Comparison of ENCODE assay signal across 1 cellular context in genomic region chr6:3258720-3259490, GRCh38.
TF ChIP-seq lines count a peak whose summit lies in the region.

A gene with protein sequence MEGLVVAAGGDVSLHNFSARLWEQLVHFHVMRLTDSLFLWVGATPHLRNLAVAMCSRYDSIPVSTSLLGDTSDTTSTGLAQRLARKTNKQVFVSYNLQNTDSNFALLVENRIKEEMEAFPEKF (plus strand): TSS chr6:3258947. CDS start chr6:3259023, 76 bp downstream.

TF ChIP-seq in HepG2, 621 proteins besides CTCF, POLR2A, EP300 and RAD21 (continued from another document):
- TF ChIP-seq, protein P1, sequence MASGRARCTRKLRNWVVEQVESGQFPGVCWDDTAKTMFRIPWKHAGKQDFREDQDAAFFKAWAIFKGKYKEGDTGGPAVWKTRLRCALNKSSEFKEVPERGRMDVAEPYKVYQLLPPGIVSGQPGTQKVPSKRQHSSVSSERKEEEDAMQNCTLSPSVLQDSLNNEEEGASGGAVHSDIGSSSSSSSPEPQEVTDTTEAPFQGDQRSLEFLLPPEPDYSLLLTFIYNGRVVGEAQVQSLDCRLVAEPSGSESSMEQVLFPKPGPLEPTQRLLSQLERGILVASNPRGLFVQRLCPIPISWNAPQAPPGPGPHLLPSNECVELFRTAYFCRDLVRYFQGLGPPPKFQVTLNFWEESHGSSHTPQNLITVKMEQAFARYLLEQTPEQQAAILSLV (CRISPR knock-in tag; IDR thresholded peaks at IDR 0.05; ENCODE audit: borderline replicate concordance), result peak; percentile 90
- peak; percentile 63; the same call in 1 of the 2 replicates for TF ChIP-seq MIER2 (CRISPR knock-in tag; IDR thresholded peaks at IDR 0.05)
- no peak for TF ChIP-seq SP140L (CRISPR knock-in tag; IDR thresholded peaks at IDR 0.05; ENCODE audit: borderline replicate concordance)
- peak; percentile 69; the same call in 1 of the 2 replicates for TF ChIP-seq ZNF225 (CRISPR knock-in tag; IDR thresholded peaks at IDR 0.05)
- peak; percentile 93 for TF ChIP-seq SALL2 (CRISPR knock-in tag; IDR thresholded peaks at IDR 0.05)
- peak; percentile 51 for TF ChIP-seq RARA (CRISPR knock-in tag; IDR thresholded peaks at IDR 0.05)
- TF ChIP-seq MAFG (CRISPR knock-in tag; IDR thresholded peaks at IDR 0.05), result no peak
- TF ChIP-seq ZNF773 (CRISPR knock-in tag; IDR thresholded peaks at IDR 0.05; ENCODE audit: borderline replicate concordance), result 0 out of 2 replicates have a peak, but pooled peaks have one; percentile 93
- peak; percentile 82; the same call in 1 of the 2 replicates for TF ChIP-seq ZSCAN29 (CRISPR knock-in tag; conservative IDR thresholded peaks at IDR 0.05)
- peak; percentile 91 for TF ChIP-seq ARID2 (CRISPR knock-in tag; IDR thresholded peaks at IDR 0.05; ENCODE audit: borderline replicate concordance)
- TF ChIP-seq ZNF282 (IDR thresholded peaks at IDR 0.05; ENCODE audit: partially characterized antibody), result no peak
- TF ChIP-seq SMARCE1 (IDR thresholded peaks at IDR 0.05; ENCODE audit: borderline replicate concordance), result no peak
- peak; percentile 85 for TF ChIP-seq POLR2AphosphoS5 (IDR thresholded peaks at IDR 0.05; ENCODE audit: low read depth, low read length)
- peak; percentile 85; the same call in 1 of the 2 replicates for TF ChIP-seq ZNF747 (CRISPR knock-in tag; IDR thresholded peaks at IDR 0.05; ENCODE audit: borderline replicate concordance)
- TF ChIP-seq GTF2F1 (IDR thresholded peaks at IDR 0.05; ENCODE audit: low read length), result 0 out of 2 replicates have a peak, but pooled peaks have one; percentile 3
- no peak for TF ChIP-seq NBN (conservative IDR thresholded peaks at IDR 0.05)
- peak; percentile 78; the same call in 1 of the 2 replicates for TF ChIP-seq ZNF614 (CRISPR knock-in tag; IDR thresholded peaks at IDR 0.05; ENCODE audit: borderline replicate concordance)
- peak; percentile 79; the same call in 1 of the 2 replicates for TF ChIP-seq HOXA9 (CRISPR knock-in tag; IDR thresholded peaks at IDR 0.05; ENCODE audit: borderline replicate concordance)
- TF ChIP-seq, protein P2, sequence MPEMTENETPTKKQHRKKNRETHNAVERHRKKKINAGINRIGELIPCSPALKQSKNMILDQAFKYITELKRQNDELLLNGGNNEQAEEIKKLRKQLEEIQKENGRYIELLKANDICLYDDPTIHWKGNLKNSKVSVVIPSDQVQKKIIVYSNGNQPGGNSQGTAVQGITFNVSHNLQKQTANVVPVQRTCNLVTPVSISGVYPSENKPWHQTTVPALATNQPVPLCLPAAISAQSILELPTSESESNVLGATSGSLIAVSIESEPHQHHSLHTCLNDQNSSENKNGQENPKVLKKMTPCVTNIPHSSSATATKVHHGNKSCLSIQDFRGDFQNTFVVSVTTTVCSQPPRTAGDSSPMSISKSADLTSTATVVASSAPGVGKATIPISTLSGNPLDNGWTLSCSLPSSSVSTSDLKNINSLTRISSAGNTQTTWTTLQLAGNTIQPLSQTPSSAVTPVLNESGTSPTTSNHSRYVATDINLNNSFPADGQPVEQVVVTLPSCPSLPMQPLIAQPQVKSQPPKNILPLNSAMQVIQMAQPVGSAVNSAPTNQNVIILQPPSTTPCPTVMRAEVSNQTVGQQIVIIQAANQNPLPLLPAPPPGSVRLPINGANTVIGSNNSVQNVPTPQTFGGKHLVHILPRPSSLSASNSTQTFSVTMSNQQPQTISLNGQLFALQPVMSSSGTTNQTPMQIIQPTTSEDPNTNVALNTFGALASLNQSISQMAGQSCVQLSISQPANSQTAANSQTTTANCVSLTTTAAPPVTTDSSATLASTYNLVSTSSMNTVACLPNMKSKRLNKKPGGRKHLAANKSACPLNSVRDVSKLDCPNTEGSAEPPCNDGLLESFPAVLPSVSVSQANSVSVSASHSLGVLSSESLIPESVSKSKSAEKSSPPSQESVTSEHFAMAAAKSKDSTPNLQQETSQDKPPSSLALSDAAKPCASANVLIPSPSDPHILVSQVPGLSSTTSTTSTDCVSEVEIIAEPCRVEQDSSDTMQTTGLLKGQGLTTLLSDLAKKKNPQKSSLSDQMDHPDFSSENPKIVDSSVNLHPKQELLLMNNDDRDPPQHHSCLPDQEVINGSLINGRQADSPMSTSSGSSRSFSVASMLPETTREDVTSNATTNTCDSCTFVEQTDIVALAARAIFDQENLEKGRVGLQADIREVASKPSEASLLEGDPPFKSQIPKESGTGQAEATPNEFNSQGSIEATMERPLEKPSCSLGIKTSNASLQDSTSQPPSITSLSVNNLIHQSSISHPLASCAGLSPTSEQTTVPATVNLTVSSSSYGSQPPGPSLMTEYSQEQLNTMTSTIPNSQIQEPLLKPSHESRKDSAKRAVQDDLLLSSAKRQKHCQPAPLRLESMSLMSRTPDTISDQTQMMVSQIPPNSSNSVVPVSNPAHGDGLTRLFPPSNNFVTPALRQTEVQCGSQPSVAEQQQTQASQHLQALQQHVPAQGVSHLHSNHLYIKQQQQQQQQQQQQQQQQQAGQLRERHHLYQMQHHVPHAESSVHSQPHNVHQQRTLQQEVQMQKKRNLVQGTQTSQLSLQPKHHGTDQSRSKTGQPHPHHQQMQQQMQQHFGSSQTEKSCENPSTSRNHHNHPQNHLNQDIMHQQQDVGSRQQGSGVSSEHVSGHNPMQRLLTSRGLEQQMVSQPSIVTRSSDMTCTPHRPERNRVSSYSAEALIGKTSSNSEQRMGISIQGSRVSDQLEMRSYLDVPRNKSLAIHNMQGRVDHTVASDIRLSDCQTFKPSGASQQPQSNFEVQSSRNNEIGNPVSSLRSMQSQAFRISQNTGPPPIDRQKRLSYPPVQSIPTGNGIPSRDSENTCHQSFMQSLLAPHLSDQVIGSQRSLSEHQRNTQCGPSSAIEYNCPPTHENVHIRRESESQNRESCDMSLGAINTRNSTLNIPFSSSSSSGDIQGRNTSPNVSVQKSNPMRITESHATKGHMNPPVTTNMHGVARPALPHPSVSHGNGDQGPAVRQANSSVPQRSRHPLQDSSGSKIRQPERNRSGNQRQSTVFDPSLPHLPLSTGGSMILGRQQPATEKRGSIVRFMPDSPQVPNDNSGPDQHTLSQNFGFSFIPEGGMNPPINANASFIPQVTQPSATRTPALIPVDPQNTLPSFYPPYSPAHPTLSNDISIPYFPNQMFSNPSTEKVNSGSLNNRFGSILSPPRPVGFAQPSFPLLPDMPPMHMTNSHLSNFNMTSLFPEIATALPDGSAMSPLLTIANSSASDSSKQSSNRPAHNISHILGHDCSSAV (CRISPR knock-in tag; IDR thresholded peaks at IDR 0.05; ENCODE audit: borderline replicate concordance), result no peak
- peak; percentile 50; the same call in 1 of the 2 replicates for TF ChIP-seq SP1 (IDR thresholded peaks at IDR 0.05)
- TF ChIP-seq SP1 (CRISPR knock-in tag; IDR thresholded peaks at IDR 0.05), result peak; percentile 97
- TF ChIP-seq ZNF235 (CRISPR knock-in tag; IDR thresholded peaks at IDR 0.05; ENCODE audit: borderline replicate concordance), result peak; percentile 97; the same call in 1 of the 2 replicates
- TF ChIP-seq ZMYM2 (CRISPR knock-in tag; IDR thresholded peaks at IDR 0.05), result 0 out of 2 replicates have a peak, but pooled peaks have one; percentile 59
- TF ChIP-seq HHEX (CRISPR knock-in tag; IDR thresholded peaks at IDR 0.05), result no peak
- TF ChIP-seq ZFP41 (CRISPR knock-in tag; IDR thresholded peaks at IDR 0.05; ENCODE audit: borderline replicate concordance), result no peak
- TF ChIP-seq CBX2 (IDR thresholded peaks at IDR 0.05; ENCODE audit: low read depth, low read length), result no peak
- TF ChIP-seq CBX2 (CRISPR knock-in tag; IDR thresholded peaks at IDR 0.05; ENCODE audit: low read depth), result no peak; the same call in 1 of the 2 replicates
- peak; percentile 97 for TF ChIP-seq KMT2A (CRISPR knock-in tag; IDR thresholded peaks at IDR 0.05)
- no peak for TF ChIP-seq SIN3B (IDR thresholded peaks at IDR 0.05; ENCODE audit: low read length)
- no peak for TF ChIP-seq ZNF33B (CRISPR knock-in tag; IDR thresholded peaks at IDR 0.05)
- peak; percentile 89 for TF ChIP-seq KLF6 (CRISPR knock-in tag; IDR thresholded peaks at IDR 0.05)
- TF ChIP-seq ZNF317 (CRISPR knock-in tag; IDR thresholded peaks at IDR 0.05), result 0 out of 2 replicates have a peak, but pooled peaks have one; percentile 12
- TF ChIP-seq DNMT1 (CRISPR knock-in tag; IDR thresholded peaks at IDR 0.05), result peak; percentile 91; the same call in 1 of the 2 replicates
- peak; percentile 6 for TF ChIP-seq ZNF280B (CRISPR knock-in tag; IDR thresholded peaks at IDR 0.05; ENCODE audit: borderline replicate concordance)
- peak; percentile 83; the same call in 1 of the 2 replicates for TF ChIP-seq ETV5 (CRISPR knock-in tag; IDR thresholded peaks at IDR 0.05; ENCODE audit: borderline replicate concordance)
- no peak for TF ChIP-seq MAFK (conservative IDR thresholded peaks at IDR 0.05 in 1 of 2, IDR thresholded peaks at IDR 0.05 in 1 of 2; ENCODE audit: low read length in 2 of 2)
- peak; percentile 60; the same call in 1 of the 2 replicates for TF ChIP-seq TOE1 (CRISPR knock-in tag; IDR thresholded peaks at IDR 0.05)
- peak; percentile 85; the same call in 1 of the 2 replicates for TF ChIP-seq ZNF484 (CRISPR knock-in tag; IDR thresholded peaks at IDR 0.05; ENCODE audit: borderline replicate concordance, low read depth)
- TF ChIP-seq DPF2 (CRISPR knock-in tag; IDR thresholded peaks at IDR 0.05; ENCODE audit: borderline replicate concordance, low read depth), result peak; percentile 48; the same call in 1 of the 2 replicates
- peak; percentile 84 for TF ChIP-seq ZNF160 (CRISPR knock-in tag; IDR thresholded peaks at IDR 0.05)
- TF ChIP-seq ZNF142 (CRISPR knock-in tag; IDR thresholded peaks at IDR 0.05), result peak; percentile 95
- peak; percentile 86 for TF ChIP-seq ZNF556 (CRISPR knock-in tag; IDR thresholded peaks at IDR 0.05; ENCODE audit: borderline replicate concordance)
- peak; percentile 76; the same call in 1 of the 2 replicates for TF ChIP-seq ZNF446 (CRISPR knock-in tag; IDR thresholded peaks at IDR 0.05)
- TF ChIP-seq RARG (CRISPR knock-in tag; IDR thresholded peaks at IDR 0.05; ENCODE audit: low read depth), result 0 out of 2 replicates have a peak, but pooled peaks have one; percentile 54
- TF ChIP-seq ZNF180 (CRISPR knock-in tag; IDR thresholded peaks at IDR 0.05; ENCODE audit: borderline replicate concordance, low read depth), result no peak; the same call in 1 of the 2 replicates
- TF ChIP-seq GTF3A (CRISPR knock-in tag; conservative IDR thresholded peaks at IDR 0.05), result no peak
- peak; percentile 68; the same call in 1 of the 2 replicates for TF ChIP-seq ZNF878 (CRISPR knock-in tag; IDR thresholded peaks at IDR 0.05)
- no peak for TF ChIP-seq NCOR1 (IDR thresholded peaks at IDR 0.05; ENCODE audit: borderline replicate concordance, low read length)
- TF ChIP-seq MLX (CRISPR knock-in tag; IDR thresholded peaks at IDR 0.05), result 0 out of 2 replicates have a peak, but pooled peaks have one; percentile 40
